In the genomic region with DNA sequence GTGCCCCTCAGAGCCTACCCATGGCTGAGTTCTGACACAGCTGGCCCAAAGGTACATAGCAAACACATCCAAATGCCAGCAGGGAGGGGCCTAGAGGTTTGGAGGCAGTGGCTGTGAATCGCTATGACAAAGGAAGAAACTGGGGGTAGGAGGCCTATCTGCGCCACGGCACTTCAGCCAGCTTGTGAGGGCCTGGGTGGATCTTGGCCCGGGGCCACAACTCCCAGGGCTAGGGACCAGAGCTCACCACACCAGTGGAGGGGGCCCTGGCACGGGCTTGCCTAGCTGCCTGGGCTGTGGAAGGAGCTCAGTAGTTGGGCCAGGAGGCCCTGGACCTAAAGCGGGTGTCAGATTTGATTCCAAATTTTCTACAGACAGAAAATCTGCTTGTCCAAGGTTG, we compare ENCODE assay signal across 10 cellular contexts. TPM values are rescaled to one million over a fixed set of nuclear protein-coding genes. Genes with fewer than 3 reads are reported as not detected.
DNase-seq lines count a peak whose midpoint lies in the region; ATAC-seq, FAIRE-seq and TF ChIP-seq lines count a peak whose summit lies in the region.
"Had no signal": no experiment of that assay in that cellular context is flagged by ENCODE, and none has a peak within 500 bp of the region (broad histone marks: within the 10 kb centered on the region; RNA-seq: fewer than 3 reads in every experiment).

No MANE protein-coding gene starts in this region.

- no peak overlapping the region for H2AFZ ChIP-seq in keratinocyte (ENCODE audit: control insufficient read depth, low read length)

- H3K9me3 ChIP-seq in keratinocyte (ENCODE audit: control insufficient read depth, low read depth, low read length) (no peaks in the 10 kb centered on the region), thoracic aorta (no peaks in the 10 kb centered on the region)

- peaks cover 4% of the 10 kb centered on the region for H4K20me1 ChIP-seq in keratinocyte (ENCODE audit: control insufficient read depth, extremely low read depth, insufficient read depth, low read length)

- DNase-seq in NCI-H1105 treated with DMSO at 0.1 percent for 48 hours (lab: John Stamatoyannopoulos, UW) (peak; percentile 39), astrocyte of the hippocampus (ENCODE audit: low read depth, low spot score) (peak; percentile 71), keratinocyte (ENCODE audit: low read depth, low spot score) (no peak), thoracic aorta (ENCODE audit: low spot score) (no peak), glutamatergic neuron (no peak), AML-193 (lab: John Stamatoyannopoulos, UW) (no peak)
- DNase-seq: GDM1, NCI-H748 treated with DMSO at 0.1 percent for 48 hours, small intestine had no signal

- no peak overlapping the region for H3K4me2 ChIP-seq in keratinocyte (ENCODE audit: control insufficient read depth, extremely low read depth, insufficient read depth, low read depth, low read length)

- no peaks in the 10 kb centered on the region for H3K4me1 Mint-ChIP-seq in glutamatergic neuron (ENCODE audit: low read depth, unreplicated experiment)

- peaks cover 5% of the 10 kb centered on the region for H3K27me3 Mint-ChIP-seq in glutamatergic neuron (ENCODE audit: unreplicated experiment)

- H3K4me3 Mint-ChIP-seq in glutamatergic neuron (ENCODE audit: unreplicated experiment), result no peak overlapping the region

- FAIRE-seq in keratinocyte (lab: Jason Lieb, UNC), result no peak
- FAIRE-seq: small intestine had no signal

- H3K36me3 Mint-ChIP-seq in glutamatergic neuron (ENCODE audit: unreplicated experiment), result peaks cover 4% of the 10 kb centered on the region

- no peaks in the 10 kb centered on the region for H3K27me3 ChIP-seq in keratinocyte (ENCODE audit: control insufficient read depth, extremely low read depth, insufficient read depth, low read length)
- H3K27me3 ChIP-seq in thoracic aorta (replicated peaks; ENCODE audit: insufficient read depth), result no peaks in the 10 kb centered on the region

- no peaks in the 10 kb centered on the region for H3K9me1 ChIP-seq in keratinocyte (ENCODE audit: control insufficient read depth, extremely low read depth, insufficient read depth, low read length)

- H3K4me3 ChIP-seq in keratinocyte (ENCODE audit: control insufficient read depth in 2 of 3, extremely low read depth in 1 of 3, insufficient read depth in 2 of 3, low read depth in 1 of 3, low read length in 3 of 3) (peak overlapping the region in 1 of 3 experiments; percentile 17), thoracic aorta (no peak overlapping the region)

- peaks cover 4% of the 10 kb centered on the region for H3K9me3 Mint-ChIP-seq in glutamatergic neuron (ENCODE audit: unreplicated experiment)

- H3K27ac Mint-ChIP-seq in glutamatergic neuron (ENCODE audit: unreplicated experiment), result no peak overlapping the region

- H3K79me2 ChIP-seq in keratinocyte (ENCODE audit: control insufficient read depth, insufficient read depth, low read length), result no peaks in the 10 kb centered on the region

- H3K36me3 ChIP-seq in keratinocyte (ENCODE audit: control insufficient read depth in 2 of 2, extremely low read depth in 1 of 2, insufficient read depth in 2 of 2, low read length in 2 of 2) (peaks cover 9 to 34% of the 10 kb centered on the region in 2 experiments), thoracic aorta (peaks cover 23% of the 10 kb centered on the region)

- dilution Hi-C loops in keratinocyte (cut with MboI; ENCODE audit: extremely low pct_ligation_motif_present, low sequenced_read_pairs), result no loop called here

- TF ChIP-seq CTCF in keratinocyte (optimal IDR thresholded peaks at IDR 0.05 in 1 of 3, IDR thresholded peaks at IDR 0.05 in 1 of 3, conservative IDR thresholded peaks at IDR 0.05 in 1 of 3; ENCODE audit: extremely low read depth in 1 of 3, insufficient read depth in 2 of 3, low read length in 3 of 3), result no peak
- no peak for TF ChIP-seq CTCF in thoracic aorta (IDR thresholded peaks at IDR 0.05)
- no peak for TF ChIP-seq CTCF in glutamatergic neuron (IDR thresholded peaks at IDR 0.05; ENCODE audit: partially characterized antibody, unreplicated experiment)

- peak overlapping the region; percentile 55 for H3K9ac ChIP-seq in keratinocyte (ENCODE audit: control insufficient read depth, extremely low read depth, insufficient read depth, low read length)

- peaks cover 46% of the 10 kb centered on the region for H3K4me1 ChIP-seq in keratinocyte (ENCODE audit: control insufficient read depth, extremely low read depth, insufficient read depth, low read length)
- H3K4me1 ChIP-seq in thoracic aorta (ENCODE audit: control insufficient read depth in 1 of 2, low read depth in 2 of 2), result peaks cover 5 to 29% of the 10 kb centered on the region in 2 donors

- H3K27ac ChIP-seq in keratinocyte (ENCODE audit: control insufficient read depth, insufficient read depth, low read length) (no peak overlapping the region), thoracic aorta (peak overlapping the region; percentile 70 to 86)

- ATAC-seq in thoracic aorta (ENCODE audit: insufficient number of reproducible peaks, low FRiP score, low read depth), result no peak
- no peak for ATAC-seq in HG03442 (IDR thresholded peaks at IDR 0.05; ENCODE audit: unreplicated experiment)

RNA-seq across cellular contexts. Expression of a gene that starts 9.4 kb away (rescaled TPM):
- polyA plus RNA-seq in keratinocyte, result 92.2 to 136 TPM (median 108 TPM) in 3 replicates
- polyA plus RNA-seq in keratinocyte (2011; ENCODE audit: low read depth), result 384 TPM
- polyA plus RNA-seq in keratinocyte (2011; cell fraction: cytosol; rRNA removed), result 104 and 177 TPM in 2 replicates
- 146 and 160 TPM in 2 replicates for polyA plus RNA-seq in keratinocyte (2011; cell fraction: nucleus; rRNA removed)
- 80.7 and 121 TPM in 2 replicates for polyA plus RNA-seq in keratinocyte (2012; ENCODE audit: low replicate concordance)
- 56.5 to 117 TPM (median 69.2 TPM) in 3 replicates for polyA minus RNA-seq in keratinocyte
- polyA minus RNA-seq in keratinocyte (2011; cell fraction: cytosol; rRNA and poly(A)+ RNA removed), result 68.1 TPM
- polyA minus RNA-seq in keratinocyte (2011; cell fraction: nucleus; rRNA and poly(A)+ RNA removed), result 46.6 and 92.2 TPM in 2 replicates
- 10 to 100 TPM; 62.8 to 83.7 TPM for total RNA-seq in thoracic aorta
- total RNA-seq in glutamatergic neuron (ENCODE audit: unreplicated experiment), result 209 TPM

RNA-seq across cellular contexts. Expression of a gene that starts 55.7 kb away (rescaled TPM):
- polyA plus RNA-seq in keratinocyte, result 53.0 to 62.5 TPM (median 60.7 TPM) in 3 replicates
- 87.1 TPM for polyA plus RNA-seq in keratinocyte (2011; ENCODE audit: low read depth)
- polyA plus RNA-seq in keratinocyte (2011; cell fraction: cytosol; rRNA removed), result 41.5 and 44.0 TPM in 2 replicates
- 109 and 122 TPM in 2 replicates for polyA plus RNA-seq in keratinocyte (2011; cell fraction: nucleus; rRNA removed)
- polyA plus RNA-seq in keratinocyte (2012; ENCODE audit: low replicate concordance), result 71.9 and 81.6 TPM in 2 replicates
- polyA minus RNA-seq in keratinocyte, result 25.4 to 41.8 TPM (median 34.8 TPM) in 3 replicates
- polyA minus RNA-seq in keratinocyte (2011; cell fraction: cytosol; rRNA and poly(A)+ RNA removed), result 43.0 TPM
- polyA minus RNA-seq in keratinocyte (2011; cell fraction: nucleus; rRNA and poly(A)+ RNA removed), result 48.7 and 60.6 TPM in 2 replicates
- total RNA-seq in thoracic aorta (10 to 100 TPM; 38.4 to 56.5 TPM), glutamatergic neuron (ENCODE audit: unreplicated experiment) (151 TPM)

Comparison
In these comparisons a context has a peak if more than half of its experiments do, and no peak if none do; other contexts are left out.
1. DNase-seq: peak in NCI-H1105 treated with DMSO at 0.1 percent for 48 hours (single experiment) and astrocyte of the hippocampus (single experiment); none in keratinocyte (single experiment), thoracic aorta (single experiment), glutamatergic neuron (single experiment) and AML-193 (0 of 2).